19 cellular contexts compared by ENCODE assay signal in genomic region chr12:31387466-31387865, GRCh38.
DNase-seq lines count a peak whose midpoint lies in the region; TF ChIP-seq lines count a peak whose summit lies in the region.
"Had no signal": no experiment of that assay in that cellular context is flagged by ENCODE, and none has a peak within 500 bp of the region (broad histone marks: within the 10 kb centered on the region; RNA-seq: fewer than 3 reads in every experiment).

No MANE protein-coding gene starts in this region.

- H3K27ac Mint-ChIP-seq in progenitor cell of endocrine pancreas, result peak overlapping the region; percentile 67
- H3K27ac Mint-ChIP-seq: activated CD4-positive, alpha-beta T cell treated with anti-CD3 and anti-CD28 coated beads for 36 hours; activated naive CD8-positive, alpha-beta T cell treated with anti-CD3 and anti-CD28 coated beads, Interleukin-2, amount 10 ng/mL, durations not matched to agents 7 days and 5 days; activated T-helper 1 cell treated with anti-CD3 and anti-CD28 coated beads, Interleukin-12 subunit alpha, Interleukin-12 subunit beta, Interleukin-2, Interleukin-4 antibody, amounts not matched to agents 30 ng/mL and 10 ng/mL and 1 ng/mL, durations not matched to agents 14 hours and 24 hours and 36 hours; IgD-negative memory B cell had no signal

- H3K36me3 ChIP-seq in HUES64 (ENCODE audit: insufficient read depth, low read length) (peaks cover 8% of the 10 kb centered on the region; the same call in 1 of the 2 replicates), left ventricle myocardium inferior (peaks cover 62% of the 10 kb centered on the region), SJCRH30 (no peaks in the 10 kb centered on the region; the same call in 1 of the 2 replicates)

- DNase-seq in cerebellum (ENCODE audit: low spot score), result peak; percentile 72
- DNase-seq in islet precursor cell, result peak; percentile 79
- DNase-seq in progenitor cell of endocrine pancreas (ENCODE audit: low spot score, unreplicated experiment), result no peak
- no peak for DNase-seq in left ventricle myocardium inferior
- no peak for DNase-seq in SJCRH30
- DNase-seq in NCI-H1436 (lab: John Stamatoyannopoulos, UW), result no peak
- DNase-seq: activated CD4-positive, alpha-beta T cell treated with anti-CD3 and anti-CD28 coated beads for 36 hours; activated naive CD8-positive, alpha-beta T cell treated with anti-CD3 and anti-CD28 coated beads, Interleukin-2, amount 10 ng/mL, durations not matched to agents 7 days and 5 days; dermis blood vessel endothelial cell; DND-41; NCI-H1436 treated with DMSO at 0.1 percent for 48 hours; NCI-H2171; retina; SHP77; upper lobe of left lung had no signal

- H3K4me3 Mint-ChIP-seq in progenitor cell of endocrine pancreas (ENCODE audit: low read depth), result no peak overlapping the region
- H3K4me3 Mint-ChIP-seq: activated CD4-positive, alpha-beta T cell treated with anti-CD3 and anti-CD28 coated beads for 36 hours; activated naive CD8-positive, alpha-beta T cell treated with anti-CD3 and anti-CD28 coated beads, Interleukin-2, amount 10 ng/mL, durations not matched to agents 7 days and 5 days; activated T-helper 1 cell treated with anti-CD3 and anti-CD28 coated beads, Interleukin-12 subunit alpha, Interleukin-12 subunit beta, Interleukin-2, Interleukin-4 antibody, amounts not matched to agents 30 ng/mL and 10 ng/mL and 1 ng/mL, durations not matched to agents 14 hours and 24 hours and 36 hours; IgD-negative memory B cell had no signal

- TF ChIP-seq CTCF in progenitor cell of endocrine pancreas (IDR thresholded peaks at IDR 0.05; ENCODE audit: unreplicated experiment) (no peak), left ventricle myocardium inferior (IDR thresholded peaks at IDR 0.05; ENCODE audit: borderline replicate concordance) (no peak)

- peaks cover 30% of the 10 kb centered on the region for H3K4me1 Mint-ChIP-seq in progenitor cell of endocrine pancreas (ENCODE audit: low read depth)
- H3K4me1 Mint-ChIP-seq: activated CD4-positive, alpha-beta T cell treated with anti-CD3 and anti-CD28 coated beads for 36 hours; activated naive CD8-positive, alpha-beta T cell treated with anti-CD3 and anti-CD28 coated beads, Interleukin-2, amount 10 ng/mL, durations not matched to agents 7 days and 5 days; IgD-negative memory B cell had no signal

- WGBS in HUES64, result 50% methylated on average over 8 of the region's 8 CpGs

- peaks cover 26% of the 10 kb centered on the region for H3K36me3 Mint-ChIP-seq in progenitor cell of endocrine pancreas (ENCODE audit: insufficient read depth)
- H3K36me3 Mint-ChIP-seq: activated naive CD8-positive, alpha-beta T cell treated with anti-CD3 and anti-CD28 coated beads, Interleukin-2, amount 10 ng/mL, durations not matched to agents 7 days and 5 days had no signal

- no peaks in the 10 kb centered on the region for H3K27me3 Mint-ChIP-seq in progenitor cell of endocrine pancreas
- H3K27me3 Mint-ChIP-seq: IgD-negative memory B cell had no signal

- peaks cover 66% of the 10 kb centered on the region for H3K4me1 ChIP-seq in HUES64 (ENCODE audit: insufficient read depth, low read length)
- H3K4me1 ChIP-seq in left ventricle myocardium inferior, result no peaks in the 10 kb centered on the region
- H3K4me1 ChIP-seq in SJCRH30, result no peaks in the 10 kb centered on the region
- H3K4me1 ChIP-seq: gastroesophageal sphincter, upper lobe of left lung had no signal

- H3K9me3 Mint-ChIP-seq in progenitor cell of endocrine pancreas (ENCODE audit: low read depth), result no peaks in the 10 kb centered on the region
- H3K9me3 Mint-ChIP-seq: activated naive CD8-positive, alpha-beta T cell treated with anti-CD3 and anti-CD28 coated beads, Interleukin-2, amount 10 ng/mL, durations not matched to agents 7 days and 5 days; activated T-helper 1 cell treated with anti-CD3 and anti-CD28 coated beads, Interleukin-12 subunit alpha, Interleukin-12 subunit beta, Interleukin-2, Interleukin-4 antibody, amounts not matched to agents 30 ng/mL and 10 ng/mL and 1 ng/mL, durations not matched to agents 14 hours and 24 hours and 36 hours had no signal

- no peaks in the 10 kb centered on the region for H3K9me3 ChIP-seq in HUES64 (ENCODE audit: insufficient read depth, low read depth, low read length)
- H3K9me3 ChIP-seq in left ventricle myocardium inferior (replicated peaks), result no peaks in the 10 kb centered on the region
- H3K9me3 ChIP-seq in SJCRH30 (replicated peaks), result no peaks in the 10 kb centered on the region
- H3K9me3 ChIP-seq: gastroesophageal sphincter, upper lobe of left lung had no signal

- H3K27ac ChIP-seq in HUES64 (ENCODE audit: low read depth, low read length), result peak overlapping the region; percentile 99
- H3K27ac ChIP-seq in left ventricle myocardium inferior (replicated peaks), result no peak overlapping the region
- no peak overlapping the region for H3K27ac ChIP-seq in SJCRH30
- H3K27ac ChIP-seq: gastroesophageal sphincter, upper lobe of left lung had no signal

- H3K27me3 ChIP-seq in HUES64 (ENCODE audit: insufficient read depth, low read length) (no peaks in the 10 kb centered on the region), left ventricle myocardium inferior (ENCODE audit: low read depth) (no peaks in the 10 kb centered on the region), SJCRH30 (no peaks in the 10 kb centered on the region)
- H3K27me3 ChIP-seq: gastroesophageal sphincter, upper lobe of left lung had no signal

- H3K9ac ChIP-seq in HUES64 (ENCODE audit: low read depth, low read length), result peak overlapping the region; percentile 96

- H3K4me3 ChIP-seq in HUES64 (ENCODE audit: low read length) (no peak overlapping the region), left ventricle myocardium inferior (no peak overlapping the region), SJCRH30 (no peak overlapping the region)
- H3K4me3 ChIP-seq: gastroesophageal sphincter, upper lobe of left lung had no signal

- intact Hi-C loops in left ventricle myocardium inferior (cut with micrococcal nuclease), result no loop called here

Comparison
In these comparisons a context has a peak if more than half of its experiments do, and no peak if none do; other contexts are left out.
1. DNase-seq: peak in cerebellum (single experiment) and islet precursor cell (single experiment); none in progenitor cell of endocrine pancreas (single experiment), left ventricle myocardium inferior (single experiment), SJCRH30 (0 of 2) and NCI-H1436 (single experiment).